ENCODE assay signal across 8 cellular contexts in genomic region chr1:11748294-11749202, GRCh38. TPM values are rescaled to one million over a fixed set of nuclear protein-coding genes. Genes with fewer than 3 reads are reported as not detected.
DNase-seq lines count a peak whose midpoint lies in the region; ATAC-seq and TF ChIP-seq lines count a peak whose summit lies in the region.
"Had no signal": no experiment of that assay in that cellular context is flagged by ENCODE, and none has a peak within 500 bp of the region (broad histone marks: within the 10 kb centered on the region; RNA-seq: fewer than 3 reads in every experiment).

No MANE protein-coding gene starts in this region.

- no peaks in the 10 kb centered on the region for H3K9me3 Mint-ChIP-seq in endodermal cell
- no peaks in the 10 kb centered on the region for H3K9me3 Mint-ChIP-seq in activated T-helper 2 cell treated with anti-CD3 and anti-CD28 coated beads, Interferon-gamma antibody, Interleukin-2, Interleukin-4, amounts not matched to agents 10 μg/mL and 5 μg/mL and 100 μg/mL, durations not matched to agents 14 hours and 24 hours and 36 hours

- POLR2A ChIA-PET in HEK293 (lab: Yijun Ruan, JAX): no interaction called here

- H3K27me3 Mint-ChIP-seq in endodermal cell (ENCODE audit: insufficient read depth): no peaks in the 10 kb centered on the region
- no peaks in the 10 kb centered on the region for H3K27me3 Mint-ChIP-seq in activated T-helper 2 cell treated with anti-CD3 and anti-CD28 coated beads, Interferon-gamma antibody, Interleukin-2, Interleukin-4, amounts not matched to agents 10 μg/mL and 5 μg/mL and 100 μg/mL, durations not matched to agents 14 hours and 24 hours and 36 hours (ENCODE audit: low read depth)

- peak overlapping the region; percentile 14 to 78 (median 49); a peak in 21 of 22 replicates for H3K4me2 ChIP-seq in BLaER1 treated with 17β-estradiol and CSF1 and Interleukin-3, amounts not matched to agents 10 nM and 100 nM

- H3K4me1 Mint-ChIP-seq in endodermal cell: peaks cover 14% of the 10 kb centered on the region
- H3K4me1 Mint-ChIP-seq in activated T-helper 2 cell treated with anti-CD3 and anti-CD28 coated beads, Interferon-gamma antibody, Interleukin-2, Interleukin-4, amounts not matched to agents 10 μg/mL and 5 μg/mL and 100 μg/mL, durations not matched to agents 14 hours and 24 hours and 36 hours (ENCODE audit: low read depth): peaks cover 10% of the 10 kb centered on the region

- peaks cover 0 to 79% (median 59%) of the 10 kb centered on the region in 11 experiments; a peak in 20 of 22 replicates for H3K36me3 ChIP-seq in BLaER1 treated with 17β-estradiol and CSF1 and Interleukin-3, amounts not matched to agents 10 nM and 100 nM
- H3K36me3 ChIP-seq in HEK293 (ENCODE audit: control insufficient read depth in 2 of 2, insufficient read depth in 1 of 2, low read length in 2 of 2): peaks cover 0 to 44% of the 10 kb centered on the region in 2 experiments; a peak in 1 of 3 replicates
- peaks cover 5% of the 10 kb centered on the region for H3K36me3 ChIP-seq in endodermal cell (ENCODE audit: control insufficient read depth, insufficient read depth, low read length)

- DNase-seq in endodermal cell (peak; percentile 32), RKO (ENCODE audit: low spot score) (no peak)
- DNase-seq in activated T-helper 2 cell treated with anti-CD3 and anti-CD28 coated beads, Interferon-gamma antibody, Interleukin-2, Interleukin-4, amounts not matched to agents 10 μg/mL and 5 μg/mL and 100 μg/mL, durations not matched to agents 14 hours and 24 hours and 36 hours (ENCODE audit: low spot score): no peak
- DNase-seq: NCI-H2029 treated with DMSO at 0.1 percent for 48 hours had no signal

- H3K9me3 ChIP-seq in BLaER1 treated with 17β-estradiol and CSF1 and Interleukin-3, amounts not matched to agents 10 nM and 100 nM (replicated peaks in 1 of 11): no peaks in the 10 kb centered on the region
- no peaks in the 10 kb centered on the region for H3K9me3 ChIP-seq in HEK293 (ENCODE audit: control insufficient read depth, insufficient read depth, low read depth, low read length)
- no peaks in the 10 kb centered on the region for H3K9me3 ChIP-seq in endodermal cell (ENCODE audit: control insufficient read depth, low read length)

- H3K27ac ChIP-seq in BLaER1 treated with 17β-estradiol and CSF1 and Interleukin-3, amounts not matched to agents 10 nM and 100 nM: peak overlapping the region in 8 of 11 experiments; percentile 32 to 71 (median 62); a peak in 16 of 22 replicates
- H3K27ac ChIP-seq in HEK293 (ENCODE audit: extremely low read depth, low read depth, low read length) (no peak overlapping the region), endodermal cell (ENCODE audit: low read depth, low read length) (no peak overlapping the region)

- no peaks in the 10 kb centered on the region for H3K27me3 ChIP-seq in BLaER1 treated with 17β-estradiol and CSF1 and Interleukin-3, amounts not matched to agents 10 nM and 100 nM
- H3K27me3 ChIP-seq in endodermal cell (ENCODE audit: control insufficient read depth, insufficient read depth, low read length, poor library complexity, severe bottlenecking): no peaks in the 10 kb centered on the region

- no peak for TF ChIP-seq CTCF in HEK293 (tag by site-specific recombination; IDR thresholded peaks at IDR 0.05)
- no peak for TF ChIP-seq CTCF in endodermal cell (conservative IDR thresholded peaks at IDR 0.05)

- peaks cover 28% of the 10 kb centered on the region for H3K36me3 Mint-ChIP-seq in endodermal cell (ENCODE audit: low read depth)
- H3K36me3 Mint-ChIP-seq in activated T-helper 2 cell treated with anti-CD3 and anti-CD28 coated beads, Interferon-gamma antibody, Interleukin-2, Interleukin-4, amounts not matched to agents 10 μg/mL and 5 μg/mL and 100 μg/mL, durations not matched to agents 14 hours and 24 hours and 36 hours (ENCODE audit: low read depth): peaks cover 19% of the 10 kb centered on the region

- no peak overlapping the region for H3K4me3 Mint-ChIP-seq in endodermal cell
- no peak overlapping the region for H3K4me3 Mint-ChIP-seq in activated T-helper 2 cell treated with anti-CD3 and anti-CD28 coated beads, Interferon-gamma antibody, Interleukin-2, Interleukin-4, amounts not matched to agents 10 μg/mL and 5 μg/mL and 100 μg/mL, durations not matched to agents 14 hours and 24 hours and 36 hours (ENCODE audit: low read depth)

- 94 to 99% methylated on average over 15 to 27 of the region's 27 CpGs for WGBS in endodermal cell (ENCODE audit: insufficient coverage in 1 of 2, insufficient read length in 1 of 2), 2 experiments

- peak overlapping the region in 10 of 11 experiments; percentile 11 to 65 (median 40); a peak in 13 of 22 replicates for H3K9ac ChIP-seq in BLaER1 treated with 17β-estradiol and CSF1 and Interleukin-3, amounts not matched to agents 10 nM and 100 nM
- no peak overlapping the region for H3K9ac ChIP-seq in endodermal cell (ENCODE audit: extremely low read depth, low read length, poor library complexity, severe bottlenecking)

- no peak overlapping the region for H3K4me3 ChIP-seq in BLaER1 treated with 17β-estradiol and CSF1 and Interleukin-3, amounts not matched to agents 10 nM and 100 nM
- no peak overlapping the region for H3K4me3 ChIP-seq in HEK293 (ENCODE audit: low read depth, low read length)
- no peak overlapping the region for H3K4me3 ChIP-seq in endodermal cell (ENCODE audit: low read length)
- H3K4me3 ChIP-seq: lung had no signal

- ATAC-seq in HG02763 (IDR thresholded peaks at IDR 0.05; ENCODE audit: unreplicated experiment): no peak

- peaks cover 0 to 30% (median 0%) of the 10 kb centered on the region in 11 experiments; a peak in 5 of 22 replicates for H4K20me1 ChIP-seq in BLaER1 treated with 17β-estradiol and CSF1 and Interleukin-3, amounts not matched to agents 10 nM and 100 nM

- CTCF ChIA-PET in HEK293 (lab: Yijun Ruan, JAX): interaction anchor here (0.7 to 0.9 kb wide), 3 partner anchors 11 to 711 kb away, joined by 3 read pairs; no protein-coding TSS in a partner anchor

- intact Hi-C loops in activated T-helper 2 cell treated with anti-CD3 and anti-CD28 coated beads, Interferon-gamma antibody, Interleukin-2, Interleukin-4, amounts not matched to agents 10 μg/mL and 5 μg/mL and 100 μg/mL, durations not matched to agents 14 hours and 24 hours and 36 hours (cut with micrococcal nuclease): no loop called here

- H3K27ac Mint-ChIP-seq in endodermal cell: peak overlapping the region; percentile 32
- H3K27ac Mint-ChIP-seq in activated T-helper 2 cell treated with anti-CD3 and anti-CD28 coated beads, Interferon-gamma antibody, Interleukin-2, Interleukin-4, amounts not matched to agents 10 μg/mL and 5 μg/mL and 100 μg/mL, durations not matched to agents 14 hours and 24 hours and 36 hours: no peak overlapping the region

- peaks cover 34 to 69% (median 58%) of the 10 kb centered on the region in 10 experiments for H3K4me1 ChIP-seq in BLaER1 treated with 17β-estradiol and CSF1 and Interleukin-3, amounts not matched to agents 10 nM and 100 nM
- no peaks in the 10 kb centered on the region for H3K4me1 ChIP-seq in HEK293 (ENCODE audit: control insufficient read depth, insufficient read depth, low read length)
- H3K4me1 ChIP-seq in endodermal cell (ENCODE audit: control insufficient read depth, insufficient read depth, low read length): peaks cover under 1% of the 10 kb centered on the region

TF ChIP-seq in HEK293, 187 proteins besides CTCF, POLR2A, EP300 and RAD21:
- TF ChIP-seq ZNF621 (tag by site-specific recombination; IDR thresholded peaks at IDR 0.05): no peak
- no peak for TF ChIP-seq OSR2 (tag by site-specific recombination; IDR thresholded peaks at IDR 0.05)
- peak; percentile 87 for TF ChIP-seq ZNF335 (tag by site-specific recombination; conservative IDR thresholded peaks at IDR 0.05)
TF ChIP-seq in HEK293: peak in this region for 1.

RNA-seq across cellular contexts. Expression of gene AGTRAP, which starts 12.6 kb away (rescaled TPM):
- 10 to 100 TPM; 71.3 to 81.2 TPM for total RNA-seq in endodermal cell
- 54.5 TPM for polyA plus RNA-seq in endodermal cell (2013, experiment 1 of 2)
- 49.1 TPM for polyA plus RNA-seq in endodermal cell (2013, experiment 2 of 2)
- total RNA-seq in activated T-helper 2 cell treated with anti-CD3 and anti-CD28 coated beads, Interferon-gamma antibody, Interleukin-2, Interleukin-4, amounts not matched to agents 10 μg/mL and 5 μg/mL and 100 μg/mL, durations not matched to agents 14 hours and 24 hours and 36 hours: 8.6 and 9.7 TPM in 2 replicates

RNA-seq across cellular contexts. Expression of gene C1orf167, which starts 13.4 kb away (rescaled TPM):
- 1 to 10 TPM in 1 of 2 donors, under 1 TPM in 1; 0.95 to 1.4 TPM for total RNA-seq in endodermal cell
- 0.39 TPM for polyA plus RNA-seq in endodermal cell (2013, experiment 1 of 2)
- polyA plus RNA-seq in endodermal cell (2013, experiment 2 of 2): 0.54 TPM
- total RNA-seq in activated T-helper 2 cell treated with anti-CD3 and anti-CD28 coated beads, Interferon-gamma antibody, Interleukin-2, Interleukin-4, amounts not matched to agents 10 μg/mL and 5 μg/mL and 100 μg/mL, durations not matched to agents 14 hours and 24 hours and 36 hours: not detected in 2 replicates

RNA-seq across cellular contexts. Expression of gene DRAXIN, which starts 57.0 kb away (rescaled TPM):
- 1 to 10 TPM; 5.4 to 6.0 TPM for total RNA-seq in endodermal cell
- 42.1 TPM for polyA plus RNA-seq in endodermal cell (2013, experiment 1 of 2)
- 39.2 TPM for polyA plus RNA-seq in endodermal cell (2013, experiment 2 of 2)
- total RNA-seq in activated T-helper 2 cell treated with anti-CD3 and anti-CD28 coated beads, Interferon-gamma antibody, Interleukin-2, Interleukin-4, amounts not matched to agents 10 μg/mL and 5 μg/mL and 100 μg/mL, durations not matched to agents 14 hours and 24 hours and 36 hours: 0.07 TPM in 2 replicates

RNA-seq across cellular contexts. Expression of gene MTHFR, which starts 57.2 kb away (rescaled TPM):
- total RNA-seq in endodermal cell: 10 to 100 TPM; 22.3 to 30.0 TPM
- polyA plus RNA-seq in endodermal cell (2013, experiment 1 of 2): 15.8 TPM
- 14.0 TPM for polyA plus RNA-seq in endodermal cell (2013, experiment 2 of 2)
- total RNA-seq in activated T-helper 2 cell treated with anti-CD3 and anti-CD28 coated beads, Interferon-gamma antibody, Interleukin-2, Interleukin-4, amounts not matched to agents 10 μg/mL and 5 μg/mL and 100 μg/mL, durations not matched to agents 14 hours and 24 hours and 36 hours: 18.8 and 21.4 TPM in 2 replicates

RNA-seq across cellular contexts. Expression of gene CLCN6, which starts 57.4 kb away (rescaled TPM):
- total RNA-seq in endodermal cell: 10 to 100 TPM; 29.6 to 31.5 TPM
- 27.6 TPM for polyA plus RNA-seq in endodermal cell (2013, experiment 1 of 2)
- 29.3 TPM for polyA plus RNA-seq in endodermal cell (2013, experiment 2 of 2)
- 18.8 and 18.9 TPM in 2 replicates for total RNA-seq in activated T-helper 2 cell treated with anti-CD3 and anti-CD28 coated beads, Interferon-gamma antibody, Interleukin-2, Interleukin-4, amounts not matched to agents 10 μg/mL and 5 μg/mL and 100 μg/mL, durations not matched to agents 14 hours and 24 hours and 36 hours

Comparison
In these comparisons a context has a peak if more than half of its experiments do, and no peak if none do; other contexts are left out.
1. H3K27ac ChIP-seq: peak in BLaER1 treated with 17β-estradiol and CSF1 and Interleukin-3, amounts not matched to agents 10 nM and 100 nM (8 of 11); none in HEK293 (single experiment) and endodermal cell (single experiment).